8 cellular contexts compared by ENCODE assay signal in the genomic region with DNA sequence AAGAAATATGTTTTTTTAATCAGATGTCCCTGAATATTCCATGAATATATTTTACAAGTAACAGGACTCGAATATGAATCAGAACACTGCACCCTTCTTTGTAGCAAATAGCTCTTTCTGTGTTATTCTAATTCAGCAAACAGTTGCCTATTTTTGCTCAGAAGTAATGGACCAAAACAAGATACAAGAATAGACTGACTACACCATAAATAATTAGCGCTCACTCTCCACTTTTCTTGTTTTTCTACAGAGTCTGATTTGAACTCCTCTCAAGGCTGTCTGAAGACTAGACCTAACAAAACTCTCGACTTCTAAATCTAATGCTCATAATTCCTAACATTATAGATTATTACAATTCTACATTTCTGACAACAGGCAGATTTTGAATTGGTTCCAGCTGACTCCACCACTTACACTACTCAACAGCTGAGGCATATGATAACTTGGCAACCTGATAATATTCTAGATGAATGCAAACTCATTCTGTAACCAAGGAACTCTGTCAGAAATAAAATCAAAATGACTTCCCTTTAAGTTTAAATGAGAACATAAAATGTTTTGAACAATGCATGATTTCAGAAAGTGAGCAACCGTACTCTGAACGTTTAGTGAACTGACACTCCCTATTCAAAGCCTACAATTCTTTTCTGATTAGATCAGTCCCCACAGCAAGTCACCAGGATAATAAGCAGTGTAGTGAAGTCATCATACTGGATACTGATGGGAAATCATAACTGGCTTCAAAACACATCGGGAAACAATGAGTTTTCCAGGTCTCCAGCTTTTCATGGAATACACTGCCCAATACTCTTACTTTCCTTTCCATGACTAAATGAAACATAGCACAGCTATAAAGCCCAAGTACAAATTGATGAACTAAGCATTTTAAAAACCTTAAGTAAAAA.
DNase-seq lines count a peak whose midpoint lies in the region; ATAC-seq and TF ChIP-seq lines count a peak whose summit lies in the region.

No MANE protein-coding gene starts in this region.

- H3K4me3 Mint-ChIP-seq in endothelial cell (ENCODE audit: unreplicated experiment): no peak overlapping the region

- no peaks in the 10 kb centered on the region for H3K36me3 Mint-ChIP-seq in endothelial cell (ENCODE audit: low read depth, unreplicated experiment)

- H4K20me1 ChIP-seq in osteoblast (ENCODE audit: insufficient read depth, low read length): peaks cover 22% of the 10 kb centered on the region

- H3K79me2 ChIP-seq in osteoblast (ENCODE audit: insufficient read depth, low read length): peaks cover 89% of the 10 kb centered on the region

- H3K4me3 ChIP-seq in osteoblast (ENCODE audit: insufficient read depth, low read length): peak overlapping the region; percentile 90

- peak overlapping the region; percentile 94 for H3K4me2 ChIP-seq in osteoblast (ENCODE audit: insufficient read depth, low read length)

- H3K9me3 ChIP-seq in osteoblast (ENCODE audit: low read depth, low read length): no peaks in the 10 kb centered on the region

- peak overlapping the region; percentile 73 for H3K27ac Mint-ChIP-seq in endothelial cell (ENCODE audit: unreplicated experiment)

- no peaks in the 10 kb centered on the region for H3K27me3 ChIP-seq in osteoblast (ENCODE audit: insufficient read depth, low read length)

- ATAC-seq in HG03521 (IDR thresholded peaks at IDR 0.05; ENCODE audit: unreplicated experiment) (no peak), GM21825 (IDR thresholded peaks at IDR 0.05; ENCODE audit: unreplicated experiment) (no peak)

- peaks cover 43% of the 10 kb centered on the region for H3K4me1 Mint-ChIP-seq in endothelial cell (ENCODE audit: unreplicated experiment)

- H3K27ac ChIP-seq in osteoblast (ENCODE audit: low read depth, low read length): peak overlapping the region; percentile 87

- peaks cover 37% of the 10 kb centered on the region for H3K4me1 ChIP-seq in osteoblast (ENCODE audit: insufficient read depth, low read length)

- peak; percentile 84 for DNase-seq in EH (ENCODE audit: low read depth)
- DNase-seq in NCI-H69 (lab: John Stamatoyannopoulos, UW): peak; percentile 87
- no peak for DNase-seq in endothelial cell (ENCODE audit: low spot score)
- DNase-seq in osteoblast (ENCODE audit: insufficient read length, low spot score, missing footprints): peak; percentile 88
- no peak for DNase-seq in GOT3 (lab: John Stamatoyannopoulos, UW)
- no peak for DNase-seq in central memory CD4-positive, alpha-beta T cell

- H3K36me3 ChIP-seq in osteoblast (ENCODE audit: insufficient read depth, low read length): no peaks in the 10 kb centered on the region

- peaks cover 7% of the 10 kb centered on the region for H3K27me3 Mint-ChIP-seq in endothelial cell (ENCODE audit: unreplicated experiment)

- H3K9me3 Mint-ChIP-seq in endothelial cell (ENCODE audit: unreplicated experiment): no peaks in the 10 kb centered on the region

- no peak overlapping the region for H2AFZ ChIP-seq in osteoblast (ENCODE audit: low read length)

- no peak for TF ChIP-seq CTCF in endothelial cell (IDR thresholded peaks at IDR 0.05; ENCODE audit: unreplicated experiment)
- no peak for TF ChIP-seq CTCF in osteoblast (IDR thresholded peaks at IDR 0.05; ENCODE audit: extremely low read depth, low read depth, low read length)

Comparison
In these comparisons a context has a peak if more than half of its experiments do, and no peak if none do; other contexts are left out.
1. DNase-seq: peak in EH (single experiment), NCI-H69 (single experiment) and osteoblast (single experiment); none in endothelial cell (single experiment), GOT3 (single experiment) and central memory CD4-positive, alpha-beta T cell (single experiment).